ENCODE assay signal across 11 cellular contexts in genomic region chr12:26630546-26631027, GRCh38.
DNase-seq lines count a peak whose midpoint lies in the region; TF ChIP-seq lines count a peak whose summit lies in the region.
"Had no signal": no experiment of that assay in that cellular context is flagged by ENCODE, and none has a peak within 500 bp of the region (broad histone marks: within the 10 kb centered on the region; RNA-seq: fewer than 3 reads in every experiment).

No MANE protein-coding gene starts in this region.

- H3K27ac ChIP-seq in neuronal stem cell (replicated peaks; ENCODE audit: low read length) = no peak overlapping the region
- H3K27ac ChIP-seq: SK-N-MC had no signal

- no peak overlapping the region for H3K4ac ChIP-seq in neuronal stem cell (ENCODE audit: low read length)

- no peaks in the 10 kb centered on the region for H3K79me1 ChIP-seq in neuronal stem cell (ENCODE audit: low read depth, low read length)

- no peaks in the 10 kb centered on the region for H3K36me3 ChIP-seq in neuronal stem cell (replicated peaks in 1 of 2; ENCODE audit: control insufficient read depth in 2 of 2, insufficient read depth in 2 of 2, low read length in 2 of 2)

- in situ Hi-C loops in ACHN (cut with HindIII; ENCODE audit: low pct_ligation_motif_present, low pct_unique_long_range_greater_than_20kb, low sequenced_read_pairs) = no loop called here

- no peak overlapping the region for H3K14ac ChIP-seq in neuronal stem cell (ENCODE audit: low read length)

- H2BK120ac ChIP-seq in neuronal stem cell (ENCODE audit: low read depth, low read length) = no peak overlapping the region

- H4K91ac ChIP-seq in neuronal stem cell (ENCODE audit: low read depth, low read length, poor library complexity) = no peak overlapping the region

- WGBS in neuronal stem cell (ENCODE audit: extremely low coverage in 2 of 2, insufficient read length in 2 of 2, insufficient replicate concordance in 1 of 2), 2 donors = no CpG with 5 or more reads among the region's 10 CpGs

- no peak overlapping the region for H4K8ac ChIP-seq in neuronal stem cell (ENCODE audit: low read depth, low read length)

- no peak for TF ChIP-seq CTCF in epithelial cell of proximal tubule (conservative IDR thresholded peaks at IDR 0.05; ENCODE audit: low read depth, low read length)

- H3K9ac ChIP-seq in neuronal stem cell (ENCODE audit: low read depth, low read length, poor library complexity) = no peak overlapping the region

- DNase-seq in ACHN (peak; percentile 99), LoVo (ENCODE audit: low spot score) (peak; percentile 14), epithelial cell of proximal tubule (ENCODE audit: low read depth) (peak; percentile 98), neuronal stem cell (ENCODE audit: low spot score) (no peak), NCI-H446 treated with DMSO at 0.1 percent for 48 hours (lab: John Stamatoyannopoulos, UW) (no peak), NCI-H2227 treated with DMSO at 0.1 percent for 48 hours (lab: John Stamatoyannopoulos, UW) (no peak), NCI-H82 (lab: John Stamatoyannopoulos, UW) (no peak), DMS79 treated with DMSO at 0.1 percent for 48 hours (lab: John Stamatoyannopoulos, UW) (no peak)
- DNase-seq: COR-L47, NCI-H1694 had no signal

- no peak overlapping the region for H2BK15ac ChIP-seq in neuronal stem cell (ENCODE audit: low read length)

- no peak overlapping the region for H3K23ac ChIP-seq in neuronal stem cell (ENCODE audit: low read depth, low read length, poor library complexity)

- no peak overlapping the region for H2AK5ac ChIP-seq in neuronal stem cell (ENCODE audit: low read depth, low read length)

- no peaks in the 10 kb centered on the region for H3K27me3 ChIP-seq in neuronal stem cell (ENCODE audit: control insufficient read depth in 3 of 3, insufficient read depth in 3 of 3, low read depth in 1 of 3, low read length in 3 of 3)

- H3K9me3 ChIP-seq in neuronal stem cell (replicated peaks in 1 of 2; ENCODE audit: control insufficient read depth in 2 of 2, insufficient read depth in 1 of 2, low read depth in 1 of 2, low read length in 2 of 2) = no peaks in the 10 kb centered on the region

- no peak overlapping the region for H2BK5ac ChIP-seq in neuronal stem cell (ENCODE audit: low read length)

- no peak overlapping the region for H2BK12ac ChIP-seq in neuronal stem cell (ENCODE audit: low read length)

- no peak overlapping the region for H3K4me2 ChIP-seq in neuronal stem cell (ENCODE audit: insufficient read depth, low read length, poor library complexity, severe bottlenecking)

- no peak overlapping the region for H3K18ac ChIP-seq in neuronal stem cell (ENCODE audit: low read length)

- peak overlapping the region; percentile 7 for H2AFZ ChIP-seq in neuronal stem cell (ENCODE audit: low read length)

- H3K4me1 ChIP-seq in neuronal stem cell (ENCODE audit: control insufficient read depth in 2 of 2, insufficient read depth in 1 of 2, low read depth in 1 of 2, low read length in 2 of 2) = peaks cover 2 to 3% of the 10 kb centered on the region in 2 donors

- H3K4me3 ChIP-seq in epithelial cell of proximal tubule (ENCODE audit: low read depth, low read length) (peak overlapping the region; percentile 15), neuronal stem cell (ENCODE audit: low read length in 2 of 2) (no peak overlapping the region)
- H3K4me3 ChIP-seq: SK-N-MC had no signal

Comparison
In these comparisons a context has a peak if more than half of its experiments do, and no peak if none do; other contexts are left out.
1. DNase-seq: peak in ACHN (single experiment), LoVo (single experiment) and epithelial cell of proximal tubule (single experiment); none in neuronal stem cell (single experiment), NCI-H446 treated with DMSO at 0.1 percent for 48 hours (single experiment), NCI-H2227 treated with DMSO at 0.1 percent for 48 hours (single experiment), NCI-H82 (single experiment) and DMS79 treated with DMSO at 0.1 percent for 48 hours (single experiment).